10 cellular contexts compared by ENCODE assay signal in genomic region chr22:19176732-19177131, GRCh38. TPM values are rescaled to one million over a fixed set of nuclear protein-coding genes. Genes with fewer than 3 reads are reported as not detected.
DNase-seq lines count a peak whose midpoint lies in the region; ATAC-seq and TF ChIP-seq lines count a peak whose summit lies in the region.
"Had no signal": no experiment of that assay in that cellular context is flagged by ENCODE, and none has a peak within 500 bp of the region (broad histone marks: within the 10 kb centered on the region; RNA-seq: fewer than 3 reads in every experiment).

No MANE protein-coding gene starts in this region.

- peak overlapping the region; percentile 72 for H3K4me3 Mint-ChIP-seq in activated CD4-positive, alpha-beta T cell treated with anti-CD3 and anti-CD28 coated beads, Interleukin-2, amount 10 ng/mL, durations not matched to agents 24 days and 14 days

- in situ Hi-C loops in gastrocnemius medialis (cut with MboI; ENCODE audit: low sequenced_read_pairs in 4 of 4) = loop anchor here in 1 of 4 donors (25.0 kb wide), 1 partner anchor 286 kb away; no protein-coding TSS in a partner anchor

- H3K4me1 Mint-ChIP-seq in activated CD4-positive, alpha-beta T cell treated with anti-CD3 and anti-CD28 coated beads, Interleukin-2, amount 10 ng/mL, durations not matched to agents 24 days and 14 days = peaks cover 31% of the 10 kb centered on the region

- H3K9me3 Mint-ChIP-seq in activated CD4-positive, alpha-beta T cell treated with anti-CD3 and anti-CD28 coated beads, Interleukin-2, amount 10 ng/mL, durations not matched to agents 24 days and 14 days = no peaks in the 10 kb centered on the region

- intact Hi-C loops in activated CD4-positive, alpha-beta T cell treated with anti-CD3 and anti-CD28 coated beads, Interleukin-2, amount 10 ng/mL, durations not matched to agents 24 days and 14 days (cut with micrococcal nuclease) = loop anchor here (5.0 kb wide), 1 partner anchor 256 kb away; the partner anchor contains the start of genes HIRA and MRPL40
- intact Hi-C loops in gastrocnemius medialis (cut with DNase I; ENCODE audit: low total_unique reads) = loop anchor here (5.0 kb wide), 1 partner anchor 256 kb away; the partner anchor contains the start of genes HIRA and MRPL40
- intact Hi-C loops in prostate gland (cut with DNase I) = loop anchor here (5.0 kb wide), 1 partner anchor 116 kb away; the partner anchor contains the start of gene CLTCL1

- H3K27ac ChIP-seq in SJSA1 = no peak overlapping the region
- H3K27ac ChIP-seq in gastrocnemius medialis = peak overlapping the region; percentile 92 to 97 (median 93)
- no peak overlapping the region for H3K27ac ChIP-seq in prostate gland
- H3K27ac ChIP-seq: parathyroid adenoma had no signal

- peak; percentile 59 for DNase-seq in activated CD4-positive, alpha-beta T cell treated with anti-CD3 and anti-CD28 coated beads, Interleukin-2, amount 10 ng/mL, durations not matched to agents 24 days and 14 days
- no peak for DNase-seq in activated CD4-positive, alpha-beta T cell treated with anti-CD3 and anti-CD28 coated beads, Interleukin-2, amount 50 U/mL, for 1 hour
- DNase-seq in SJSA1 (ENCODE audit: low read depth in 1 of 2, low spot score in 2 of 2) (no peak), epithelial cell of proximal tubule (ENCODE audit: low read depth) (no peak), gastrocnemius medialis (no peak), prostate gland (ENCODE audit: low spot score) (no peak), COR-L47 (lab: John Stamatoyannopoulos, UW) (no peak)
- DNase-seq in activated effector memory CD4-positive, alpha-beta T cell treated with Interleukin-2 at 50 U/mL for 16 hours = no peak

- TF ChIP-seq CTCF in epithelial cell of proximal tubule (conservative IDR thresholded peaks at IDR 0.05; ENCODE audit: low read depth, low read length) (no peak), gastrocnemius medialis (IDR thresholded peaks at IDR 0.05 in 4 of 5, conservative IDR thresholded peaks at IDR 0.05 in 1 of 5) (no peak), prostate gland (IDR thresholded peaks at IDR 0.05) (no peak)

- H3K27me3 ChIP-seq in SJSA1 (replicated peaks) = no peaks in the 10 kb centered on the region
- H3K27me3 ChIP-seq in gastrocnemius medialis = no peaks in the 10 kb centered on the region
- no peaks in the 10 kb centered on the region for H3K27me3 ChIP-seq in prostate gland (replicated peaks; ENCODE audit: insufficient read depth)

- 81% methylated on average over 8 of the region's 12 CpGs for WGBS in prostate gland

- no peak for TF ChIP-seq POLR2A in gastrocnemius medialis (IDR thresholded peaks at IDR 0.05)
- no peak for TF ChIP-seq POLR2A in prostate gland (IDR thresholded peaks at IDR 0.05)

- H3K36me3 ChIP-seq in SJSA1 = peaks cover 56% of the 10 kb centered on the region
- peaks cover 0 to 20% of the 10 kb centered on the region in 2 donors for H3K36me3 ChIP-seq in gastrocnemius medialis
- H3K36me3 ChIP-seq in prostate gland = no peaks in the 10 kb centered on the region

- no peaks in the 10 kb centered on the region for H3K27me3 Mint-ChIP-seq in activated CD4-positive, alpha-beta T cell treated with anti-CD3 and anti-CD28 coated beads, Interleukin-2, amount 10 ng/mL, durations not matched to agents 24 days and 14 days

- H3K27ac Mint-ChIP-seq in activated CD4-positive, alpha-beta T cell treated with anti-CD3 and anti-CD28 coated beads, Interleukin-2, amount 10 ng/mL, durations not matched to agents 24 days and 14 days = no peak overlapping the region

- H3K4me1 ChIP-seq in SJSA1 (replicated peaks) (peaks cover 51% of the 10 kb centered on the region), gastrocnemius medialis (peaks cover 35 to 46% of the 10 kb centered on the region in 2 donors), prostate gland (replicated peaks) (peaks cover 20% of the 10 kb centered on the region)
- H3K4me1 ChIP-seq: parathyroid adenoma had no signal

- peaks cover 9% of the 10 kb centered on the region; the same call in 1 of the 2 replicates for H3K9me3 ChIP-seq in SJSA1 (replicated peaks)
- H3K9me3 ChIP-seq in gastrocnemius medialis = no peaks in the 10 kb centered on the region
- H3K9me3 ChIP-seq in prostate gland = no peaks in the 10 kb centered on the region

- H3K36me3 Mint-ChIP-seq in activated CD4-positive, alpha-beta T cell treated with anti-CD3 and anti-CD28 coated beads, Interleukin-2, amount 10 ng/mL, durations not matched to agents 24 days and 14 days (ENCODE audit: low read depth) = peaks cover 11% of the 10 kb centered on the region

- H3K4me3 ChIP-seq in SJSA1 (peak overlapping the region; percentile 100), epithelial cell of proximal tubule (ENCODE audit: low read depth, low read length) (peak overlapping the region; percentile 86), gastrocnemius medialis (no peak overlapping the region), prostate gland (no peak overlapping the region)

- ATAC-seq in gastrocnemius medialis = no peak

RNA-seq across cellular contexts. Expression of gene SLC25A1, which starts 1.8 kb away (rescaled TPM):
- 39.4 and 41.2 TPM in 2 replicates for total RNA-seq in activated CD4-positive, alpha-beta T cell treated with anti-CD3 and anti-CD28 coated beads, Interleukin-2, amount 10 ng/mL, durations not matched to agents 24 days and 14 days
- total RNA-seq in SJSA1 (2014; rRNA removed; shearing (Covaris generic)) = 118 and 132 TPM in 2 replicates
- total RNA-seq in epithelial cell of proximal tubule (168 and 211 TPM in 2 replicates), gastrocnemius medialis (10 to 100 TPM; 10.5 to 16.6 (median 13.5) TPM), prostate gland (100 to 1,000 TPM in 1 of 2 donors, 10 to 100 TPM in 1; 79.1 to 113 TPM)

RNA-seq across cellular contexts. Expression of gene GSC2, which starts 26.6 kb away (rescaled TPM):
- not detected in 2 replicates for total RNA-seq in activated CD4-positive, alpha-beta T cell treated with anti-CD3 and anti-CD28 coated beads, Interleukin-2, amount 10 ng/mL, durations not matched to agents 24 days and 14 days
- total RNA-seq in SJSA1 (2014; rRNA removed; shearing (Covaris generic)) = not detected in 2 replicates
- total RNA-seq in epithelial cell of proximal tubule (not detected in 2 replicates), gastrocnemius medialis (not detected), prostate gland (10 to 100 TPM in 1 of 2 donors, not detected in 1; 11.9 TPM)
- total RNA-seq: frontal cortex had no signal

RNA-seq across cellular contexts. Expression of gene ESS2, which starts 32.3 kb away (rescaled TPM):
- total RNA-seq in activated CD4-positive, alpha-beta T cell treated with anti-CD3 and anti-CD28 coated beads, Interleukin-2, amount 10 ng/mL, durations not matched to agents 24 days and 14 days = 17.6 and 19.1 TPM in 2 replicates
- total RNA-seq in SJSA1 (2014; rRNA removed; shearing (Covaris generic)) = 7.6 and 21.2 TPM in 2 replicates
- total RNA-seq in epithelial cell of proximal tubule (17.5 and 25.7 TPM in 2 replicates), gastrocnemius medialis (10 to 100 TPM in 2 of 4 donors, 1 to 10 TPM in 2; 7.5 to 25.3 (median 12.0) TPM), prostate gland (10 to 100 TPM; 19.4 to 21.2 TPM)

RNA-seq across cellular contexts. Expression of gene TSSK2, which starts 45.6 kb away (rescaled TPM):
- not detected in 2 replicates for total RNA-seq in activated CD4-positive, alpha-beta T cell treated with anti-CD3 and anti-CD28 coated beads, Interleukin-2, amount 10 ng/mL, durations not matched to agents 24 days and 14 days
- not detected in 2 replicates for total RNA-seq in SJSA1 (2014; rRNA removed; shearing (Covaris generic))
- total RNA-seq in epithelial cell of proximal tubule (not detected in 2 replicates), gastrocnemius medialis (under 1 TPM in 3 of 4 donors, not detected in 1; 0.19 to 0.33 (median 0.25) TPM), prostate gland (1 to 10 TPM in 1 of 2 donors, not detected in 1; 8.0 TPM)
- total RNA-seq: frontal cortex had no signal

RNA-seq across cellular contexts. Expression of gene DGCR2, which starts 54.5 kb away (rescaled TPM):
- 23.8 and 25.5 TPM in 2 replicates for total RNA-seq in activated CD4-positive, alpha-beta T cell treated with anti-CD3 and anti-CD28 coated beads, Interleukin-2, amount 10 ng/mL, durations not matched to agents 24 days and 14 days
- total RNA-seq in SJSA1 (2014; rRNA removed; shearing (Covaris generic)) = 51.1 and 62.2 TPM in 2 replicates
- total RNA-seq in epithelial cell of proximal tubule = 44.8 and 51.7 TPM in 2 replicates
- 10 to 100 TPM; 30.0 to 72.7 (median 43.5) TPM for total RNA-seq in gastrocnemius medialis
- 100 to 1,000 TPM in 1 of 2 donors, 10 to 100 TPM in 1; 94.3 to 107 TPM for total RNA-seq in prostate gland

Comparison
In these comparisons a context has a peak if more than half of its experiments do, and no peak if none do; other contexts are left out.
1. H3K27ac ChIP-seq: peak in gastrocnemius medialis (4 of 4); none in SJSA1 (single experiment) and prostate gland (0 of 2).
2. H3K4me3 ChIP-seq: peak in SJSA1 (single experiment) and epithelial cell of proximal tubule (single experiment); none in gastrocnemius medialis (0 of 4) and prostate gland (0 of 2).